13 cellular contexts compared by ENCODE assay signal in the genomic region with DNA sequence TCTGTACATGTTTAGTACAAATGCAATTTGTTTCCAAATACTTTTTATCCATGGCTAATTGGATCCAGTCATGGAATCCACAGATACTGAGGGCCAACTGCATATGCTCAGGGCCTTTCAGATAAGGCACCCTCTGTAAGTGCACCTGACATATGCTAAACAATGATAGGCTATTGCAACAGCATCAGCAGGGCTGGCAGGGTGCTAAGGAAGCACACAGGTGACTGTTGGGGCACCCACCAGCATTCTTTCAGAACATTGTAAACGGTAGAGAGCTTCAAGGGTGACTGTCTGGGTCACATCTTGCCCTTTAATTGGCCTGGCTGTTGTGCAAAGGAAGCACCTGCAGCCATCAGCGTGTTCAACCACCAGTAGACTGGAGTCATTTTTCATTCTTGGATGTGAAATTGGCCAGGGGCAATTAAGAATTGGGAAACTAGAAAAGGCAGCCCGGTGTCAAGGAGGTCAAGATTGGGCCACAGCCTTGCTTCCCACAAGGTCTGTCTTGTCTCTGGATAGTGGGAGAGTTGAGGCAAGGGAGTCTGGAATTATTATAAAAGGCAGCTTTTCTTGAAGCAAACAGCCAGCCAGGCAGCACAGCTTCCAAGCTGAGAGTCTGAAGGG.
"Had no signal": no experiment of that assay in that cellular context is flagged by ENCODE, and none has a peak within 500 bp of the region (broad histone marks: within the 10 kb centered on the region; RNA-seq: fewer than 3 reads in every experiment).

No MANE protein-coding gene starts in this region.

- DNase-seq: activated CD4-positive, alpha-beta T cell treated with anti-CD3 and anti-CD28 coated beads, Interleukin-2, amount 10 ng/mL, durations not matched to agents 7 days and 5 days; activated CD4-positive, CD25-positive, alpha-beta regulatory T cell; activated CD8-positive, alpha-beta memory T cell treated with anti-CD3 and anti-CD28 coated beads for 24 hours; activated naive CD4-positive, alpha-beta T cell treated with anti-CD3 and anti-CD28 coated beads, Interleukin-2, amount 10 ng/mL, durations not matched to agents 7 days and 5 days; cerebellar nuclear complex; hippocampal formation; kidney glomerular epithelial cell; naive thymus-derived CD8-positive, alpha-beta T cell; posterior cingulate gyrus; right cardiac atrium; stimulated activated naive CD4-positive, alpha-beta T cell treated with Interleukin-2 at 50 U/mL for 16 hours; T-helper 17 cell had no signal

- ATAC-seq: esophagus mucosa; naive thymus-derived CD8-positive, alpha-beta T cell; right cardiac atrium; T-helper 17 cell had no signal
